Comparison of ENCODE assay signal across 8 cellular contexts in genomic region chr19:862529-863304, GRCh38. TPM values are rescaled to one million over a fixed set of nuclear protein-coding genes. Genes with fewer than 3 reads are reported as not detected.
DNase-seq lines count a peak whose midpoint lies in the region; ATAC-seq and TF ChIP-seq lines count a peak whose summit lies in the region.

No MANE protein-coding gene starts in this region.

- H3K9me3 ChIP-seq in mucosa of descending colon = no peaks in the 10 kb centered on the region
- no peaks in the 10 kb centered on the region for H3K9me3 ChIP-seq in stomach

- H3K27me3 ChIP-seq in stomach = peaks cover 0 to 51% (median 28%) of the 10 kb centered on the region in 3 donors

- no peak for TF ChIP-seq POLR2A in stomach (IDR thresholded peaks at IDR 0.05)

- TF ChIP-seq CTCF in choroid plexus epithelial cell (conservative IDR thresholded peaks at IDR 0.05; ENCODE audit: low read depth, low read length) (no peak), mucosa of descending colon (IDR thresholded peaks at IDR 0.05) (no peak), stomach (IDR thresholded peaks at IDR 0.05) (no peak)

- H3K4me3 ChIP-seq in choroid plexus epithelial cell (ENCODE audit: low read depth, low read length) = no peak overlapping the region
- no peak overlapping the region for H3K4me3 ChIP-seq in mucosa of descending colon
- peak overlapping the region in 2 of 4 donors; percentile 25 to 28 for H3K4me3 ChIP-seq in stomach

- H3K4me1 ChIP-seq in mucosa of descending colon (ENCODE audit: low read depth) (peaks cover 10% of the 10 kb centered on the region), stomach (peaks cover 29 to 54% (median 44%) of the 10 kb centered on the region in 4 donors)

- peak; percentile 56 for ATAC-seq in mucosa of descending colon

- H3K36me3 ChIP-seq in mucosa of descending colon (ENCODE audit: low read depth) (no peaks in the 10 kb centered on the region), stomach (peaks cover 3 to 8% (median 4%) of the 10 kb centered on the region in 4 donors)

- intact Hi-C loops in mucosa of descending colon (cut with DNase I, micrococcal nuclease) (loop anchor here (5.0 to 10.0 kb wide), 2 partner anchors 55 to 62 kb away; partner anchors contain the start of genes ARID3A (in 1 of the 2) and KISS1R (in 1 of the 2)), stomach (cut with DNase I; ENCODE audit: low total_unique reads) (no loop called here)

- peak; percentile 37 to 73 for DNase-seq in NCI-H524 (lab: John Stamatoyannopoulos, UW)
- DNase-seq in NCI-H524 treated with DMSO at 0.1 percent for 48 hours (lab: John Stamatoyannopoulos, UW) = no peak
- DNase-seq in activated CD4-positive, alpha-beta T cell treated with anti-CD3 and anti-CD28 coated beads for 48 hours = peak; percentile 90
- peak; percentile 54 for DNase-seq in choroid plexus epithelial cell (ENCODE audit: low read depth)
- DNase-seq in mucosa of descending colon = peak; percentile 82 to 88 (median 85)
- peak; percentile 61 for DNase-seq in stomach
- no peak for DNase-seq in NCI-H2171 treated with DMSO at 0.1 percent for 48 hours (lab: John Stamatoyannopoulos, UW)
- DNase-seq in pons (ENCODE audit: low spot score) = no peak

- H3K27ac ChIP-seq in stomach = peak overlapping the region in 2 of 5 donors; percentile 3 to 24

- TF ChIP-seq EP300 in stomach (IDR thresholded peaks at IDR 0.05) = no peak

- WGBS in stomach, 5 donors = 11 to 28% (median 15%) methylated on average over 38 to 51 of the region's 51 CpGs

RNA-seq across cellular contexts. Expression of gene CFD, which starts 3.3 kb away (rescaled TPM):
- total RNA-seq in mucosa of descending colon = 100 to 1,000 TPM in 2 of 3 donors, 10 to 100 TPM in 1; 43.1 to 209 (median 110) TPM
- 1,000 to 10,000 TPM in 1 of 5 donors, 100 to 1,000 TPM in 3, 10 to 100 TPM in 1; 36.6 to 1,275 (median 118) TPM for total RNA-seq in stomach
- 100 to 1,000 TPM in 2 of 3 donors, 10 to 100 TPM in 1; 48.7 to 204 (median 140) TPM for polyA plus RNA-seq in stomach

RNA-seq across cellular contexts. Expression of gene ELANE, which starts 10.6 kb away (rescaled TPM):
- total RNA-seq in mucosa of descending colon = 1 to 10 TPM in 1 of 3 donors, under 1 TPM in 2; 0.43 to 1.2 (median 0.77) TPM
- 10 to 100 TPM in 1 of 5 donors, 1 to 10 TPM in 1, not detected in 3; 2.9 to 10.5 TPM for total RNA-seq in stomach
- polyA plus RNA-seq in stomach = 1 to 10 TPM in 2 of 3 donors, not detected in 1; 1.1 to 3.4 TPM

RNA-seq across cellular contexts. Expression of gene PRTN3, which starts 21.9 kb away (rescaled TPM):
- not detected for total RNA-seq in mucosa of descending colon
- total RNA-seq in stomach = 1 to 10 TPM in 1 of 5 donors, not detected in 4; 2.6 TPM
- polyA plus RNA-seq in stomach = under 1 TPM in 1 of 3 donors, not detected in 2; 0.15 TPM

RNA-seq across cellular contexts. Expression of gene MED16, which starts 30.3 kb away (rescaled TPM):
- total RNA-seq in mucosa of descending colon (10 to 100 TPM; 53.4 to 77.4 (median 61.4) TPM), stomach (100 to 1,000 TPM in 2 of 5 donors, 10 to 100 TPM in 3; 16.7 to 126 (median 82.1) TPM)
- 10 to 100 TPM; 49.0 to 74.0 (median 54.7) TPM for polyA plus RNA-seq in stomach

RNA-seq across cellular contexts. Expression of gene RNU6-9, which starts 30.6 kb away (rescaled TPM):
- not detected for total RNA-seq in mucosa of descending colon
- total RNA-seq in stomach = not detected
- polyA plus RNA-seq in stomach = not detected

Comparison
In these comparisons a context has a peak if more than half of its experiments do, and no peak if none do; other contexts are left out.
1. DNase-seq: peak in NCI-H524 (2 of 2), activated CD4-positive, alpha-beta T cell treated with anti-CD3 and anti-CD28 coated beads for 48 hours (single experiment), choroid plexus epithelial cell (single experiment), mucosa of descending colon (3 of 3) and stomach (single experiment); none in NCI-H524 treated with DMSO at 0.1 percent for 48 hours (single experiment), NCI-H2171 treated with DMSO at 0.1 percent for 48 hours (single experiment) and pons (single experiment).